Comparison of ENCODE assay signal across 21 cellular contexts in the genomic region with DNA sequence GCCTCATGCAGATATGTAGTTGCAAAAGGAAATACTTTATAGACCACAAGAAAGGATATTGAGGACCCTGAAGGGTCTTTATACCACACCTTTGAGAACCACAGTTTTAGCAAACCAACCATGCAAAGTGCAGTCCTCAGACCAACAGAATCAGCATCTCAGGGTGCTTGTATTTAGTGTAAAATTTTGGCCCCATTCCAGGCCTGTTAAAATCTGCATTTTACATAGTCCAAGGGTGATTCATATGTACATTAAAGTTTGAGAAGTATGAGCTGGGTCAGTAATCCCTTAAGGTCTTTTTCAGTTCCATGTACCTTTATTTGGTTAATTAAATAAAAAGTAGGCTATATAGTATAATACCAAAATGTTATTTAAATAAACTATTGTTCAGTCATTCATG.
A peak's percentile ranks its signal among the peaks of the same experiment; 100 is the strongest.
DNase-seq lines count a peak whose midpoint lies in the region; ATAC-seq, FAIRE-seq and TF ChIP-seq lines count a peak whose summit lies in the region.
"Had no signal": no experiment of that assay in that cellular context is flagged by ENCODE, and none has a peak within 500 bp of the region (broad histone marks: within the 10 kb centered on the region; RNA-seq: fewer than 3 reads in every experiment).

No MANE protein-coding gene starts in this region.

- H2AFZ ChIP-seq in GM23248 (no peak overlapping the region), osteoblast (ENCODE audit: low read length) (no peak overlapping the region)

- H3K9me3 Mint-ChIP-seq in CD14-positive monocyte = no peaks in the 10 kb centered on the region
- H3K9me3 Mint-ChIP-seq: activated CD4-positive, alpha-beta memory T cell treated with anti-CD3 and anti-CD28 coated beads for 36 hours; activated naive CD8-positive, alpha-beta T cell treated with anti-CD3 and anti-CD28 coated beads, Interleukin-2, amount 10 ng/mL, durations not matched to agents 7 days and 5 days; naive B cell; T-helper 1 cell treated with Interleukin-12 subunit alpha and Interleukin-12 subunit beta and Interleukin-4 antibody, amounts not matched to agents 30 μg/mL and 1 μg/mL, for 36 hours; WTC11 had no signal

- no peak for TF ChIP-seq EP300 in A549 (IDR thresholded peaks at IDR 0.05)

- no peaks in the 10 kb centered on the region for H3K27me3 Mint-ChIP-seq in CD14-positive monocyte (ENCODE audit: low read depth in 3 of 3)
- H3K27me3 Mint-ChIP-seq: activated CD4-positive, alpha-beta memory T cell treated with anti-CD3 and anti-CD28 coated beads for 36 hours; activated naive CD8-positive, alpha-beta T cell treated with anti-CD3 and anti-CD28 coated beads, Interleukin-2, amount 10 ng/mL, durations not matched to agents 7 days and 5 days; naive B cell had no signal

- H3K27ac ChIP-seq in A549 (no peak overlapping the region), GM23248 (no peak overlapping the region), osteoblast (ENCODE audit: low read depth, low read length) (no peak overlapping the region)
- H3K27ac ChIP-seq: esophagus squamous epithelium, ovary, skin epidermis had no signal

- H3K36me3 ChIP-seq in GM23248 (ENCODE audit: low read depth) (peaks cover 13% of the 10 kb centered on the region), osteoblast (ENCODE audit: insufficient read depth, low read length) (peaks cover 5% of the 10 kb centered on the region)
- H3K36me3 ChIP-seq: ovary had no signal

- peaks cover 19% of the 10 kb centered on the region for H3K4me1 Mint-ChIP-seq in CD14-positive monocyte

- H3K4me3 ChIP-seq in A549 (no peak overlapping the region), GM23248 (no peak overlapping the region), epithelial cell of esophagus (ENCODE audit: low read length) (no peak overlapping the region), osteoblast (ENCODE audit: insufficient read depth, low read length) (no peak overlapping the region)
- H3K4me3 ChIP-seq: esophagus squamous epithelium, ovary, skin epidermis had no signal

- H3K27ac Mint-ChIP-seq in CD14-positive monocyte = no peak overlapping the region
- H3K27ac Mint-ChIP-seq: activated CD4-positive, alpha-beta memory T cell treated with anti-CD3 and anti-CD28 coated beads for 36 hours; activated naive CD8-positive, alpha-beta T cell treated with anti-CD3 and anti-CD28 coated beads, Interleukin-2, amount 10 ng/mL, durations not matched to agents 7 days and 5 days; T-helper 1 cell treated with Interleukin-12 subunit alpha and Interleukin-12 subunit beta and Interleukin-4 antibody, amounts not matched to agents 30 μg/mL and 1 μg/mL, for 36 hours; WTC11 had no signal

- peaks cover 96% of the 10 kb centered on the region for H3K79me2 ChIP-seq in GM23248 (ENCODE audit: insufficient read depth)
- H3K79me2 ChIP-seq in osteoblast (ENCODE audit: insufficient read depth, low read length) = peaks cover 70% of the 10 kb centered on the region

- no peak for FAIRE-seq in A549 (lab: Jason Lieb, UNC)

- H3K4me1 ChIP-seq in A549 (peaks cover 31% of the 10 kb centered on the region), GM23248 (ENCODE audit: insufficient read depth) (peaks cover 25% of the 10 kb centered on the region), osteoblast (ENCODE audit: insufficient read depth, low read length) (peaks cover 16% of the 10 kb centered on the region)

- peaks cover 28 to 42% of the 10 kb centered on the region in 2 donors for H3K36me3 Mint-ChIP-seq in CD14-positive monocyte

- in situ Hi-C loops in GM23248 (cut with MboI) = no loop called here

- H3K27me3 ChIP-seq in GM23248 (replicated peaks; ENCODE audit: insufficient read depth) (no peaks in the 10 kb centered on the region), osteoblast (ENCODE audit: insufficient read depth, low read length) (no peaks in the 10 kb centered on the region)
- H3K27me3 ChIP-seq: esophagus squamous epithelium, ovary had no signal

- peaks cover 12% of the 10 kb centered on the region for H3F3A ChIP-seq in GM23248 (ENCODE audit: insufficient read depth)

- no peak overlapping the region for H3K4me3 Mint-ChIP-seq in CD14-positive monocyte
- H3K4me3 Mint-ChIP-seq: activated CD4-positive, alpha-beta memory T cell treated with anti-CD3 and anti-CD28 coated beads for 36 hours; activated naive CD8-positive, alpha-beta T cell treated with anti-CD3 and anti-CD28 coated beads, Interleukin-2, amount 10 ng/mL, durations not matched to agents 7 days and 5 days; naive B cell; T-helper 1 cell treated with Interleukin-12 subunit alpha and Interleukin-12 subunit beta and Interleukin-4 antibody, amounts not matched to agents 30 μg/mL and 1 μg/mL, for 36 hours; WTC11 had no signal

- H4K20me1 ChIP-seq in GM23248 (ENCODE audit: insufficient read depth) (no peaks in the 10 kb centered on the region), osteoblast (ENCODE audit: insufficient read depth, low read length) (peaks cover 11% of the 10 kb centered on the region)

- no peak overlapping the region for H3K9ac ChIP-seq in GM23248

- no peak for TF ChIP-seq CTCF in A549 (IDR thresholded peaks at IDR 0.05)
- TF ChIP-seq CTCF in epithelial cell of esophagus (IDR thresholded peaks at IDR 0.05; ENCODE audit: insufficient read depth, low read depth, low read length, missing control alignments) = no peak
- no peak for TF ChIP-seq CTCF in osteoblast (IDR thresholded peaks at IDR 0.05; ENCODE audit: extremely low read depth, low read depth, low read length)
- no peak for TF ChIP-seq CTCF in CD14-positive monocyte (IDR thresholded peaks at IDR 0.05)

- ATAC-seq in A549 = no peak
- ATAC-seq: Right ventricle myocardium inferior, WTC11 had no signal

- POLR2A ChIA-PET in A549 (lab: Yijun Ruan, JAX) = no interaction called here

- H3K4me2 ChIP-seq in A549 (peak overlapping the region; percentile 18; the same call in 1 of the 3 replicates), GM23248 (ENCODE audit: unreplicated experiment) (no peak overlapping the region), osteoblast (ENCODE audit: insufficient read depth, low read length) (no peak overlapping the region)

- DNase-seq in A549 (ENCODE audit: low read depth in 1 of 2, low spot score in 1 of 2) = no peak
- DNase-seq in GM23248 = peak; percentile 41
- peak; percentile 5 for DNase-seq in RPMI7951 (ENCODE audit: low read depth)
- DNase-seq in epithelial cell of esophagus (ENCODE audit: low read depth) = peak; percentile 53
- no peak for DNase-seq in putamen (ENCODE audit: low spot score)
- DNase-seq in osteoblast (ENCODE audit: insufficient read length, low spot score, missing footprints) = no peak
- no peak for DNase-seq in stimulated activated CD4-positive, alpha-beta T cell treated with anti-CD3 and anti-CD28 coated beads, Interleukin-4, amount 100 ng/mL, for 24 hours
- DNase-seq in CD14-positive monocyte (ENCODE audit: low spot score) = no peak
- DNase-seq: activated CD4-positive, alpha-beta memory T cell treated with anti-CD3 and anti-CD28 coated beads for 36 hours; activated naive CD8-positive, alpha-beta T cell treated with anti-CD3 and anti-CD28 coated beads, Interleukin-2, amount 10 ng/mL, durations not matched to agents 7 days and 5 days; caudate nucleus; esophagus squamous epithelium; GDM1; naive B cell; NCI-H1694 treated with DMSO at 0.1 percent for 48 hours; ovary; stimulated activated CD4-positive, alpha-beta T cell treated with anti-CD3 and anti-CD28 coated beads, Interleukin-4, amount 100 ng/mL, for 1 hour had no signal

- no peaks in the 10 kb centered on the region for H3K9me3 ChIP-seq in A549
- H3K9me3 ChIP-seq in GM23248 (ENCODE audit: low read depth) = no peaks in the 10 kb centered on the region
- no peaks in the 10 kb centered on the region for H3K9me3 ChIP-seq in osteoblast (ENCODE audit: low read depth, low read length)
- H3K9me3 ChIP-seq: esophagus squamous epithelium, ovary had no signal

- TF ChIP-seq RAD21 in A549 (conservative IDR thresholded peaks at IDR 0.05 in 1 of 2, IDR thresholded peaks at IDR 0.05 in 1 of 2) = no peak

- intact Hi-C loops in CD14-positive monocyte (cut with micrococcal nuclease) = no loop called here

- CTCF ChIA-PET in A549 (lab: Yijun Ruan, JAX) = interaction anchor here (1.2 kb wide), 1 partner anchor 28 kb away, joined by 6 read pairs; no protein-coding TSS in a partner anchor

- TF ChIP-seq POLR2A in A549 (IDR thresholded peaks at IDR 0.05; ENCODE audit: low read length) = no peak

- no peaks in the 10 kb centered on the region for H3K9me2 ChIP-seq in GM23248 (ENCODE audit: insufficient read depth)

TF ChIP-seq in A549, 52 proteins besides CTCF, POLR2A, EP300 and RAD21:
- TF ChIP-seq, protein P1, sequence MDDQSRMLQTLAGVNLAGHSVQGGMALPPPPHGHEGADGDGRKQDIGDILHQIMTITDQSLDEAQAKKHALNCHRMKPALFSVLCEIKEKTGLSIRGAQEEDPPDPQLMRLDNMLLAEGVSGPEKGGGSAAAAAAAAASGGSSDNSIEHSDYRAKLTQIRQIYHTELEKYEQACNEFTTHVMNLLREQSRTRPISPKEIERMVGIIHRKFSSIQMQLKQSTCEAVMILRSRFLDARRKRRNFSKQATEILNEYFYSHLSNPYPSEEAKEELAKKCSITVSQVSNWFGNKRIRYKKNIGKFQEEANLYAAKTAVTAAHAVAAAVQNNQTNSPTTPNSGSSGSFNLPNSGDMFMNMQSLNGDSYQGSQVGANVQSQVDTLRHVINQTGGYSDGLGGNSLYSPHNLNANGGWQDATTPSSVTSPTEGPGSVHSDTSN (IDR thresholded peaks at IDR 0.05) = no peak

Comparison
In these comparisons a context has a peak if more than half of its experiments do, and no peak if none do; other contexts are left out.
1. DNase-seq: peak in GM23248 (single experiment), RPMI7951 (single experiment) and epithelial cell of esophagus (single experiment); none in A549 (0 of 2), putamen (single experiment), osteoblast (single experiment), stimulated activated CD4-positive, alpha-beta T cell treated with anti-CD3 and anti-CD28 coated beads, Interleukin-4, amount 100 ng/mL, for 24 hours (single experiment) and CD14-positive monocyte (single experiment).